Comparison of ENCODE assay signal across 1 cellular context in the genomic region with DNA sequence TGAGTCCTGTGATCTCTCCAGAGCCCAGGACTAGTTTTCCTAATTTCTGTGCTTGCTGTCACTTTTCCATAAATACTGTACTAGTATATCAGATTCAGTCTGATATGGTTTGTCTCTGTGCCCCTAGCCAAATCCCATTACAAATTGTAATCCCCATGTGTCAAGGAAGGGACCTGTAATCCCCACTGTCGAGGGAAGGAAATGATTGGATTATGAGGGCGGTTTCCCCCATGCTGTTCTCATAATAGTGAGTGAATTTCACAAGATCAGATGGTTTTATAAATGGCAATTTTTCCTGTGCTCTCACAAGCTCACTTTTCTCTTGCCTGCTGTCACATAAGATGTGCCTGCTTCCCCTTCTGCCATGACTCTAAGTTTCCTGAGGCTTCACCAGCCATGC.
TF ChIP-seq lines count a peak whose summit lies in the region.

No MANE protein-coding gene starts in this region.

TF ChIP-seq in HepG2, 621 proteins besides CTCF, POLR2A, EP300 and RAD21 (continued from another document):
- TF ChIP-seq, protein P1, sequence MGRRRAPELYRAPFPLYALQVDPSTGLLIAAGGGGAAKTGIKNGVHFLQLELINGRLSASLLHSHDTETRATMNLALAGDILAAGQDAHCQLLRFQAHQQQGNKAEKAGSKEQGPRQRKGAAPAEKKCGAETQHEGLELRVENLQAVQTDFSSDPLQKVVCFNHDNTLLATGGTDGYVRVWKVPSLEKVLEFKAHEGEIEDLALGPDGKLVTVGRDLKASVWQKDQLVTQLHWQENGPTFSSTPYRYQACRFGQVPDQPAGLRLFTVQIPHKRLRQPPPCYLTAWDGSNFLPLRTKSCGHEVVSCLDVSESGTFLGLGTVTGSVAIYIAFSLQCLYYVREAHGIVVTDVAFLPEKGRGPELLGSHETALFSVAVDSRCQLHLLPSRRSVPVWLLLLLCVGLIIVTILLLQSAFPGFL (CRISPR knock-in tag; IDR thresholded peaks at IDR 0.05), result no peak
- TF ChIP-seq TEAD3 (CRISPR knock-in tag; optimal IDR thresholded peaks at IDR 0.05; ENCODE audit: borderline replicate concordance) (no peak), ZNF709 (CRISPR knock-in tag; IDR thresholded peaks at IDR 0.05) (no peak), SUZ12 (IDR thresholded peaks at IDR 0.05; ENCODE audit: low read depth, low read length) (no peak)
